In the genomic region with DNA sequence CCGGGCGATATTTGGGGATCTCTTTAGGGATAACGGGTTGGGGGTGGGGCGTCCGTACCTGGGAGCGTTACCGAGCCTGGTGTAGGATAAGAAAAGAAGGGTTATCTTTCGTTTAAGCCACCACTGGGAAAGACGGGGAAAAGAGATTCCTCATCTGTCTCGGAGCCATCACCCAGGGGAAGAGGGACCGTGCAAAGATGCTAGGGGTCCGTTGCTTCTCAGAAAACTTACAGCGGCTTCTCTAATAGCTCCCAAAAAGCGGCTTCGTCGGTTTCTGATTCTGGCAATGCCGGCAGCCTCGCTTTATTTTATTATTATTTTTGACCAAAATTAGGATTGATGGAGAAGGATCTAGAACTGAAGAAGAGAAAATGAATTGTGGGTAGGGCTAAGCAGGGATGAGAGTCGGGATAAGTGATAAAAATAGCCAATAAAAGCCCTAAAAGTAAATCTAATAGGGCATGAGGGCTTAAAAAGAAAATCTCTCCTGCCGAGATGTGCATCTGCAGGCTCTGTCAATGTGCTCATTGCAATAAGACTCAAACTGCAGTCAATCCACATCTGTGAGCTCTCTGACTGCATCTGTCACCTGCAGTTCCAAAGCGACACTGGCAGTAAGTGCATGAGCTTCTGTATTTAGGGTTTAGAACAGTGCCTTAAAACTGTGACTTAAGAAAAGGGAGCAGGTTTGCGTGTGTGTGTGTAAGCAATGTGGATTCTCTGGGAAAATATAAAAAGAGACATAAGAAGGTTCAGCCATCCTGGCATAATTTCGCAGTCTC, we compare ENCODE assay signal across 9 cellular contexts. TPM values are rescaled to one million over a fixed set of nuclear protein-coding genes. Genes with fewer than 3 reads are reported as not detected.
A peak's percentile ranks its signal among the peaks of the same experiment; 100 is the strongest.
DNase-seq lines count a peak whose midpoint lies in the region; ATAC-seq, FAIRE-seq and TF ChIP-seq lines count a peak whose summit lies in the region.
"Had no signal": no experiment of that assay in that cellular context is flagged by ENCODE, and none has a peak within 500 bp of the region (broad histone marks: within the 10 kb centered on the region; RNA-seq: fewer than 3 reads in every experiment).

No MANE protein-coding gene starts in this region.

- H3K9me3 Mint-ChIP-seq in activated naive CD4-positive, alpha-beta T cell treated with anti-CD3 and anti-CD28 coated beads, Interleukin-2, amount 10 ng/mL, durations not matched to agents 7 days and 5 days, result no peaks in the 10 kb centered on the region
- no peaks in the 10 kb centered on the region for H3K9me3 Mint-ChIP-seq in activated T-helper 1 cell treated with anti-CD3 and anti-CD28 coated beads, Interleukin-12 subunit alpha, Interleukin-12 subunit beta, Interleukin-2, Interleukin-4 antibody, amounts not matched to agents 30 ng/mL and 10 ng/mL and 1 ng/mL, durations not matched to agents 14 hours and 24 hours and 36 hours

- H3K4me3 ChIP-seq in kidney (ENCODE audit: low read length in 2 of 2) (peak overlapping the region; percentile 90 to 98), testis (peak overlapping the region; percentile 92 to 99)

- TF ChIP-seq POLR2A in testis (IDR thresholded peaks at IDR 0.05), result no peak

- no peaks in the 10 kb centered on the region for H3K36me3 ChIP-seq in kidney (ENCODE audit: control insufficient read depth in 1 of 2, insufficient read depth in 2 of 2, low read length in 2 of 2)
- no peaks in the 10 kb centered on the region for H3K36me3 ChIP-seq in testis (ENCODE audit: low read depth, missing control alignments)

- peaks cover 3% of the 10 kb centered on the region for H3K36me3 Mint-ChIP-seq in activated naive CD4-positive, alpha-beta T cell treated with anti-CD3 and anti-CD28 coated beads, Interleukin-2, amount 10 ng/mL, durations not matched to agents 7 days and 5 days
- H3K36me3 Mint-ChIP-seq in activated T-helper 1 cell treated with anti-CD3 and anti-CD28 coated beads, Interleukin-12 subunit alpha, Interleukin-12 subunit beta, Interleukin-2, Interleukin-4 antibody, amounts not matched to agents 30 ng/mL and 10 ng/mL and 1 ng/mL, durations not matched to agents 14 hours and 24 hours and 36 hours (ENCODE audit: low read depth), result no peaks in the 10 kb centered on the region

- no peak for TF ChIP-seq CTCF in kidney (IDR thresholded peaks at IDR 0.05; ENCODE audit: borderline replicate concordance, extremely low read depth, insufficient read depth)
- TF ChIP-seq CTCF in testis (IDR thresholded peaks at IDR 0.05), result no peak

- 5 to 6% methylated on average over 22 to 23 of the region's 23 CpGs for WGBS in testis, 2 donors

- H3K27me3 ChIP-seq in testis, result no peaks in the 10 kb centered on the region

- intact Hi-C loops in activated T-helper 1 cell treated with anti-CD3 and anti-CD28 coated beads, Interleukin-12 subunit alpha, Interleukin-12 subunit beta, Interleukin-2, Interleukin-4 antibody, amounts not matched to agents 30 ng/mL and 10 ng/mL and 1 ng/mL, durations not matched to agents 14 hours and 24 hours and 36 hours (cut with micrococcal nuclease), result loop anchor here (1.0 to 10.0 kb wide), 7 partner anchors 19 to 1139 kb away; a partner anchor contains a TSS
- intact Hi-C loops in kidney (cut with DNase I) (no loop called here), testis (cut with DNase I; ENCODE audit: low total_unique reads) (no loop called here)

- no peak for FAIRE-seq in kidney (lab: Jason Lieb, UNC)
- FAIRE-seq: colon had no signal

- H3K27ac Mint-ChIP-seq in activated naive CD4-positive, alpha-beta T cell treated with anti-CD3 and anti-CD28 coated beads, Interleukin-2, amount 10 ng/mL, durations not matched to agents 7 days and 5 days, result peak overlapping the region; percentile 83
- peak overlapping the region; percentile 87 for H3K27ac Mint-ChIP-seq in activated T-helper 1 cell treated with anti-CD3 and anti-CD28 coated beads, Interleukin-12 subunit alpha, Interleukin-12 subunit beta, Interleukin-2, Interleukin-4 antibody, amounts not matched to agents 30 ng/mL and 10 ng/mL and 1 ng/mL, durations not matched to agents 14 hours and 24 hours and 36 hours

- H3K9me3 ChIP-seq in kidney (ENCODE audit: control insufficient read depth in 1 of 2, low read length in 2 of 2) (no peaks in the 10 kb centered on the region), testis (no peaks in the 10 kb centered on the region)

- peak overlapping the region; percentile 96 for H3K4me3 Mint-ChIP-seq in activated naive CD4-positive, alpha-beta T cell treated with anti-CD3 and anti-CD28 coated beads, Interleukin-2, amount 10 ng/mL, durations not matched to agents 7 days and 5 days
- peak overlapping the region; percentile 95 for H3K4me3 Mint-ChIP-seq in activated T-helper 1 cell treated with anti-CD3 and anti-CD28 coated beads, Interleukin-12 subunit alpha, Interleukin-12 subunit beta, Interleukin-2, Interleukin-4 antibody, amounts not matched to agents 30 ng/mL and 10 ng/mL and 1 ng/mL, durations not matched to agents 14 hours and 24 hours and 36 hours

- H3K27ac ChIP-seq in kidney (ENCODE audit: low read depth in 2 of 2, low read length in 2 of 2) (no peak overlapping the region), testis (peak overlapping the region; percentile 90 to 95)

- peaks cover 45% of the 10 kb centered on the region for H3K4me1 Mint-ChIP-seq in activated naive CD4-positive, alpha-beta T cell treated with anti-CD3 and anti-CD28 coated beads, Interleukin-2, amount 10 ng/mL, durations not matched to agents 7 days and 5 days
- peaks cover 49% of the 10 kb centered on the region for H3K4me1 Mint-ChIP-seq in activated T-helper 1 cell treated with anti-CD3 and anti-CD28 coated beads, Interleukin-12 subunit alpha, Interleukin-12 subunit beta, Interleukin-2, Interleukin-4 antibody, amounts not matched to agents 30 ng/mL and 10 ng/mL and 1 ng/mL, durations not matched to agents 14 hours and 24 hours and 36 hours (ENCODE audit: low read depth)

- no peak for DNase-seq in activated naive CD4-positive, alpha-beta T cell treated with anti-CD3 and anti-CD28 coated beads, Interleukin-2, amount 10 ng/mL, durations not matched to agents 7 days and 5 days
- DNase-seq in activated naive CD4-positive, alpha-beta T cell (lab: John Stamatoyannopoulos, UW), result no peak
- DNase-seq in activated T-helper 1 cell treated with anti-CD3 and anti-CD28 coated beads, Interleukin-12 subunit alpha, Interleukin-12 subunit beta, Interleukin-2, Interleukin-4 antibody, amounts not matched to agents 30 ng/mL and 10 ng/mL and 1 ng/mL, durations not matched to agents 14 hours and 24 hours and 36 hours (ENCODE audit: low spot score), result no peak
- no peak for DNase-seq in kidney
- DNase-seq in testis, result no peak
- DNase-seq in activated CD8-positive, alpha-beta memory T cell treated with anti-CD3 and anti-CD28 coated beads, Interleukin-2, amount 50 U/mL, for 48 hours, result no peak
- no peak for DNase-seq in A172 (ENCODE audit: low spot score)

- CTCF ChIA-PET in activated naive CD4-positive, alpha-beta T cell treated with anti-CD3 and anti-CD28 coated beads, Interleukin-2, amount 10 ng/mL, durations not matched to agents 7 days and 5 days (lab: Charles Lee), result interaction anchor here (0.7 to 0.9 kb wide), 2 partner anchors 26 to 110 kb away, joined by 3 read pairs; no protein-coding TSS in a partner anchor

- no peak for ATAC-seq in HG02870 (IDR thresholded peaks at IDR 0.05; ENCODE audit: unreplicated experiment)

- peaks cover 6% of the 10 kb centered on the region for H3K27me3 Mint-ChIP-seq in activated naive CD4-positive, alpha-beta T cell treated with anti-CD3 and anti-CD28 coated beads, Interleukin-2, amount 10 ng/mL, durations not matched to agents 7 days and 5 days
- H3K27me3 Mint-ChIP-seq in activated T-helper 1 cell treated with anti-CD3 and anti-CD28 coated beads, Interleukin-12 subunit alpha, Interleukin-12 subunit beta, Interleukin-2, Interleukin-4 antibody, amounts not matched to agents 30 ng/mL and 10 ng/mL and 1 ng/mL, durations not matched to agents 14 hours and 24 hours and 36 hours (ENCODE audit: insufficient read depth), result peaks cover 10% of the 10 kb centered on the region

- H3K4me1 ChIP-seq in kidney (ENCODE audit: control insufficient read depth in 1 of 2, insufficient read depth in 1 of 2, low read depth in 1 of 2, low read length in 2 of 2), result peaks cover 13 to 18% of the 10 kb centered on the region in 2 donors
- peaks cover 18% of the 10 kb centered on the region for H3K4me1 ChIP-seq in testis

- H3K9ac ChIP-seq in kidney (ENCODE audit: low read length in 2 of 2), result peak overlapping the region; percentile 49 to 72

RNA-seq across cellular contexts. Expression of a gene that starts 0.8 kb away (rescaled TPM):
- total RNA-seq in activated T-helper 1 cell treated with anti-CD3 and anti-CD28 coated beads, Interleukin-12 subunit alpha, Interleukin-12 subunit beta, Interleukin-2, Interleukin-4 antibody, amounts not matched to agents 30 ng/mL and 10 ng/mL and 1 ng/mL, durations not matched to agents 14 hours and 24 hours and 36 hours, result 40.5 and 42.2 TPM in 2 replicates
- total RNA-seq in kidney, result 17.3 TPM
- polyA plus RNA-seq in kidney (ENCODE audit: insufficient read depth, low read depth, low replicate concordance), result 20.7 TPM
- 10 to 100 TPM; 63.4 to 77.9 TPM for total RNA-seq in testis
- polyA plus RNA-seq in testis (ENCODE audit: insufficient read depth, low read depth, low replicate concordance), result 327 TPM
- 31.1 and 32.3 TPM in 2 replicates for total RNA-seq in A172 (2014; rRNA removed; shearing (Covaris generic))

Comparison
In these comparisons a context has a peak if more than half of its experiments do, and no peak if none do; other contexts are left out.
1. H3K27ac ChIP-seq: peak in testis (2 of 2); none in kidney (0 of 2).